ENCODE assay signal across 1 cellular context in the genomic region with DNA sequence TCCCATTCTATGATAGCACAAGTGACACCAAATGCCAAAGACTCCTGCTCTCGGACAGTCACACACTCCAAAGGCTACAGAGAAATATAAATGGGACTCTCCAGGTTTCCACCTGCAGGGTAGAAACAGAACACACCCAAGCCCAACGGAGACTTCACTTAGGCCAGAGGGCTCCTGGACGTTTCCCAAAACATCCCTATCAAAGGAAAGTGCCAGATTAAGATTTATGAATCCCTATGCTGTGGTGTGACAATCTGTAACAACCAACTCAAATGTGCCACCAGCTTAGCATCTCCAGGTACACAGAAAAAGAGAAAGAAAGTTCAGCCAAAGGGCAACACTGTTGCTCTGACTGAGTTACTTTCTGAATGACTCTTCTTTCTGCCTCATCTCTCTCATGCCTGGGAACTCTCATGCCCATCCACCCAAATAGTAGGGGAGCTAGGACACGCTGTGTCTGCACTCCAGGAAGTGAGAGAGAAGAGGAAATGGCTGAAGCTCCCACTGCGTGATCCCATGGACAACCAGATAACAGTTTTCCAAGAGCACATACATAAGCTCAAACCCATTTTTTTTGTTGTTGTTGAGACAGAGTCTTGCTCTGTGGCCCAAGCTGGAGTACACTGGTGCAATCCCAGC.
TF ChIP-seq lines count a peak whose summit lies in the region.

No MANE protein-coding gene starts in this region.

TF ChIP-seq in GM12878, 131 proteins besides CTCF, POLR2A, EP300 and RAD21 (continued from another document and continues in another):
- TF ChIP-seq, protein P1, sequence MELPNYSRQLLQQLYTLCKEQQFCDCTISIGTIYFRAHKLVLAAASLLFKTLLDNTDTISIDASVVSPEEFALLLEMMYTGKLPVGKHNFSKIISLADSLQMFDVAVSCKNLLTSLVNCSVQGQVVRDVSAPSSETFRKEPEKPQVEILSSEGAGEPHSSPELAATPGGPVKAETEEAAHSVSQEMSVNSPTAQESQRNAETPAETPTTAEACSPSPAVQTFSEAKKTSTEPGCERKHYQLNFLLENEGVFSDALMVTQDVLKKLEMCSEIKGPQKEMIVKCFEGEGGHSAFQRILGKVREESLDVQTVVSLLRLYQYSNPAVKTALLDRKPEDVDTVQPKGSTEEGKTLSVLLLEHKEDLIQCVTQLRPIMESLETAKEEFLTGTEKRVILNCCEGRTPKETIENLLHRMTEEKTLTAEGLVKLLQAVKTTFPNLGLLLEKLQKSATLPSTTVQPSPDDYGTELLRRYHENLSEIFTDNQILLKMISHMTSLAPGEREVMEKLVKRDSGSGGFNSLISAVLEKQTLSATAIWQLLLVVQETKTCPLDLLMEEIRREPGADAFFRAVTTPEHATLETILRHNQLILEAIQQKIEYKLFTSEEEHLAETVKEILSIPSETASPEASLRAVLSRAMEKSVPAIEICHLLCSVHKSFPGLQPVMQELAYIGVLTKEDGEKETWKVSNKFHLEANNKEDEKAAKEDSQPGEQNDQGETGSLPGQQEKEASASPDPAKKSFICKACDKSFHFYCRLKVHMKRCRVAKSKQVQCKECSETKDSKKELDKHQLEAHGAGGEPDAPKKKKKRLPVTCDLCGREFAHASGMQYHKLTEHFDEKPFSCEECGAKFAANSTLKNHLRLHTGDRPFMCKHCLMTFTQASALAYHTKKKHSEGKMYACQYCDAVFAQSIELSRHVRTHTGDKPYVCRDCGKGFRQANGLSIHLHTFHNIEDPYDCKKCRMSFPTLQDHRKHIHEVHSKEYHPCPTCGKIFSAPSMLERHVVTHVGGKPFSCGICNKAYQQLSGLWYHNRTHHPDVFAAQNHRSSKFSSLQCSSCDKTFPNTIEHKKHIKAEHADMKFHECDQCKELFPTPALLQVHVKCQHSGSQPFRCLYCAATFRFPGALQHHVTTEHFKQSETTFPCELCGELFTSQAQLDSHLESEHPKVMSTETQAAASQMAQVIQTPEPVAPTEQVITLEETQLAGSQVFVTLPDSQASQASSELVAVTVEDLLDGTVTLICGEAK (IDR thresholded peaks at IDR 0.05; ENCODE audit: borderline replicate concordance): no peak
- TF ChIP-seq FOXK2 (IDR thresholded peaks at IDR 0.05) (no peak), RAD51 (IDR thresholded peaks at IDR 0.05) (0 out of 2 replicates have a peak, but pooled peaks have one; percentile 25), CEBPB (IDR thresholded peaks at IDR 0.05; ENCODE audit: borderline replicate concordance in 1 of 2, low read depth in 2 of 2, low read length in 2 of 2) (peak in 1 of 2 experiments; percentile 73; a peak in 1 of 4 replicates), KDM1A (IDR thresholded peaks at IDR 0.05; ENCODE audit: borderline replicate concordance) (no peak), TARDBP (IDR thresholded peaks at IDR 0.05; ENCODE audit: borderline replicate concordance) (no peak), IKZF1 (conservative IDR thresholded peaks at IDR 0.05) (peak; percentile 95), BRCA1 (IDR thresholded peaks at IDR 0.05; ENCODE audit: low read depth, low read length) (no peak), STAT3 (IDR thresholded peaks at IDR 0.05; ENCODE audit: low read depth, low read length) (peak; percentile 95; the same call in 1 of the 2 replicates), HCFC1 (IDR thresholded peaks at IDR 0.05; ENCODE audit: low read length) (no peak), DPF2 (IDR thresholded peaks at IDR 0.05) (peak; percentile 96), CBX5 (IDR thresholded peaks at IDR 0.05; ENCODE audit: low read depth) (peak; percentile 29; the same call in 1 of the 2 replicates), CREM (IDR thresholded peaks at IDR 0.05; ENCODE audit: low read depth) (peak; percentile 93), PAX8 (IDR thresholded peaks at IDR 0.05) (no peak), PAX5 (IDR thresholded peaks at IDR 0.05; ENCODE audit: borderline replicate concordance, low read depth, low read length) (peak; percentile 91), BCL11A (IDR thresholded peaks at IDR 0.05; ENCODE audit: low read depth, low read length) (peak; percentile 91), CREB1 (IDR thresholded peaks at IDR 0.05; ENCODE audit: low read depth) (0 out of 2 replicates have a peak, but pooled peaks have one; percentile 59), TBL1XR1 (IDR thresholded peaks at IDR 0.05; ENCODE audit: low read depth, low read length) (peak; percentile 97), TCF3 (IDR thresholded peaks at IDR 0.05; ENCODE audit: borderline replicate concordance, insufficient read depth, low read depth, low read length) (peak; percentile 67; the same call in 1 of the 2 replicates), RUNX3 (IDR thresholded peaks at IDR 0.05; ENCODE audit: low read length) (peak; percentile 91), RELA (IDR thresholded peaks at IDR 0.05; ENCODE audit: borderline replicate concordance, partially characterized antibody) (peak; percentile 37), ZZZ3 (IDR thresholded peaks at IDR 0.05; ENCODE audit: control insufficient read depth, insufficient read length, low read depth) (no peak), ESRRA (IDR thresholded peaks at IDR 0.05; ENCODE audit: low read length) (no peak), SMC3 (IDR thresholded peaks at IDR 0.05; ENCODE audit: borderline replicate concordance, low read length) (peak; percentile 28; the same call in 1 of the 2 replicates), ATF7 (IDR thresholded peaks at IDR 0.05; ENCODE audit: low read depth) (peak; percentile 86), CBX3 (IDR thresholded peaks at IDR 0.05; ENCODE audit: borderline replicate concordance, low read depth) (no peak), EGR1 (IDR thresholded peaks at IDR 0.05; ENCODE audit: borderline replicate concordance in 1 of 2, low read depth in 2 of 2, low read length in 2 of 2) (no peak; a peak in 1 of 3 replicates), CHD1 (IDR thresholded peaks at IDR 0.05; ENCODE audit: low read depth, low read length) (no peak), SRF (IDR thresholded peaks at IDR 0.05; ENCODE audit: low read depth in 2 of 2, low read length in 2 of 2) (peak in 1 of 2 experiments; percentile 78; a peak in 2 of 4 replicates), NFXL1 (IDR thresholded peaks at IDR 0.05; ENCODE audit: borderline replicate concordance) (no peak)
- TF ChIP-seq, protein P2, sequence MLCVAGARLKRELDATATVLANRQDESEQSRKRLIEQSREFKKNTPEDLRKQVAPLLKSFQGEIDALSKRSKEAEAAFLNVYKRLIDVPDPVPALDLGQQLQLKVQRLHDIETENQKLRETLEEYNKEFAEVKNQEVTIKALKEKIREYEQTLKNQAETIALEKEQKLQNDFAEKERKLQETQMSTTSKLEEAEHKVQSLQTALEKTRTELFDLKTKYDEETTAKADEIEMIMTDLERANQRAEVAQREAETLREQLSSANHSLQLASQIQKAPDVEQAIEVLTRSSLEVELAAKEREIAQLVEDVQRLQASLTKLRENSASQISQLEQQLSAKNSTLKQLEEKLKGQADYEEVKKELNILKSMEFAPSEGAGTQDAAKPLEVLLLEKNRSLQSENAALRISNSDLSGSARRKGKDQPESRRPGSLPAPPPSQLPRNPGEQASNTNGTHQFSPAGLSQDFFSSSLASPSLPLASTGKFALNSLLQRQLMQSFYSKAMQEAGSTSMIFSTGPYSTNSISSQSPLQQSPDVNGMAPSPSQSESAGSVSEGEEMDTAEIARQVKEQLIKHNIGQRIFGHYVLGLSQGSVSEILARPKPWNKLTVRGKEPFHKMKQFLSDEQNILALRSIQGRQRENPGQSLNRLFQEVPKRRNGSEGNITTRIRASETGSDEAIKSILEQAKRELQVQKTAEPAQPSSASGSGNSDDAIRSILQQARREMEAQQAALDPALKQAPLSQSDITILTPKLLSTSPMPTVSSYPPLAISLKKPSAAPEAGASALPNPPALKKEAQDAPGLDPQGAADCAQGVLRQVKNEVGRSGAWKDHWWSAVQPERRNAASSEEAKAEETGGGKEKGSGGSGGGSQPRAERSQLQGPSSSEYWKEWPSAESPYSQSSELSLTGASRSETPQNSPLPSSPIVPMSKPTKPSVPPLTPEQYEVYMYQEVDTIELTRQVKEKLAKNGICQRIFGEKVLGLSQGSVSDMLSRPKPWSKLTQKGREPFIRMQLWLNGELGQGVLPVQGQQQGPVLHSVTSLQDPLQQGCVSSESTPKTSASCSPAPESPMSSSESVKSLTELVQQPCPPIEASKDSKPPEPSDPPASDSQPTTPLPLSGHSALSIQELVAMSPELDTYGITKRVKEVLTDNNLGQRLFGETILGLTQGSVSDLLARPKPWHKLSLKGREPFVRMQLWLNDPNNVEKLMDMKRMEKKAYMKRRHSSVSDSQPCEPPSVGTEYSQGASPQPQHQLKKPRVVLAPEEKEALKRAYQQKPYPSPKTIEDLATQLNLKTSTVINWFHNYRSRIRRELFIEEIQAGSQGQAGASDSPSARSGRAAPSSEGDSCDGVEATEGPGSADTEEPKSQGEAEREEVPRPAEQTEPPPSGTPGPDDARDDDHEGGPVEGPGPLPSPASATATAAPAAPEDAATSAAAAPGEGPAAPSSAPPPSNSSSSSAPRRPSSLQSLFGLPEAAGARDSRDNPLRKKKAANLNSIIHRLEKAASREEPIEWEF (IDR thresholded peaks at IDR 0.05; ENCODE audit: insufficient replicate concordance, low read depth, low read length): no peak
- TF ChIP-seq, protein P3, sequence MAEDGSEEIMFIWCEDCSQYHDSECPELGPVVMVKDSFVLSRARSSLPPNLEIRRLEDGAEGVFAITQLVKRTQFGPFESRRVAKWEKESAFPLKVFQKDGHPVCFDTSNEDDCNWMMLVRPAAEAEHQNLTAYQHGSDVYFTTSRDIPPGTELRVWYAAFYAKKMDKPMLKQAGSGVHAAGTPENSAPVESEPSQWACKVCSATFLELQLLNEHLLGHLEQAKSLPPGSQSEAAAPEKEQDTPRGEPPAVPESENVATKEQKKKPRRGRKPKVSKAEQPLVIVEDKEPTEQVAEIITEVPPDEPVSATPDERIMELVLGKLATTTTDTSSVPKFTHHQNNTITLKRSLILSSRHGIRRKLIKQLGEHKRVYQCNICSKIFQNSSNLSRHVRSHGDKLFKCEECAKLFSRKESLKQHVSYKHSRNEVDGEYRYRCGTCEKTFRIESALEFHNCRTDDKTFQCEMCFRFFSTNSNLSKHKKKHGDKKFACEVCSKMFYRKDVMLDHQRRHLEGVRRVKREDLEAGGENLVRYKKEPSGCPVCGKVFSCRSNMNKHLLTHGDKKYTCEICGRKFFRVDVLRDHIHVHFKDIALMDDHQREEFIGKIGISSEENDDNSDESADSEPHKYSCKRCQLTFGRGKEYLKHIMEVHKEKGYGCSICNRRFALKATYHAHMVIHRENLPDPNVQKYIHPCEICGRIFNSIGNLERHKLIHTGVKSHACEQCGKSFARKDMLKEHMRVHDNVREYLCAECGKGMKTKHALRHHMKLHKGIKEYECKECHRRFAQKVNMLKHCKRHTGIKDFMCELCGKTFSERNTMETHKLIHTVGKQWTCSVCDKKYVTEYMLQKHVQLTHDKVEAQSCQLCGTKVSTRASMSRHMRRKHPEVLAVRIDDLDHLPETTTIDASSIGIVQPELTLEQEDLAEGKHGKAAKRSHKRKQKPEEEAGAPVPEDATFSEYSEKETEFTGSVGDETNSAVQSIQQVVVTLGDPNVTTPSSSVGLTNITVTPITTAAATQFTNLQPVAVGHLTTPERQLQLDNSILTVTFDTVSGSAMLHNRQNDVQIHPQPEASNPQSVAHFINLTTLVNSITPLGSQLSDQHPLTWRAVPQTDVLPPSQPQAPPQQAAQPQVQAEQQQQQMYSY (CRISPR knock-in tag; IDR thresholded peaks at IDR 0.05): no peak
- TF ChIP-seq, protein P4, sequence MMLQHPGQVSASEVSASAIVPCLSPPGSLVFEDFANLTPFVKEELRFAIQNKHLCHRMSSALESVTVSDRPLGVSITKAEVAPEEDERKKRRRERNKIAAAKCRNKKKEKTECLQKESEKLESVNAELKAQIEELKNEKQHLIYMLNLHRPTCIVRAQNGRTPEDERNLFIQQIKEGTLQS (IDR thresholded peaks at IDR 0.05; ENCODE audit: borderline replicate concordance, extremely low read depth, low read depth, low read length): no peak
- TF ChIP-seq, protein P5, sequence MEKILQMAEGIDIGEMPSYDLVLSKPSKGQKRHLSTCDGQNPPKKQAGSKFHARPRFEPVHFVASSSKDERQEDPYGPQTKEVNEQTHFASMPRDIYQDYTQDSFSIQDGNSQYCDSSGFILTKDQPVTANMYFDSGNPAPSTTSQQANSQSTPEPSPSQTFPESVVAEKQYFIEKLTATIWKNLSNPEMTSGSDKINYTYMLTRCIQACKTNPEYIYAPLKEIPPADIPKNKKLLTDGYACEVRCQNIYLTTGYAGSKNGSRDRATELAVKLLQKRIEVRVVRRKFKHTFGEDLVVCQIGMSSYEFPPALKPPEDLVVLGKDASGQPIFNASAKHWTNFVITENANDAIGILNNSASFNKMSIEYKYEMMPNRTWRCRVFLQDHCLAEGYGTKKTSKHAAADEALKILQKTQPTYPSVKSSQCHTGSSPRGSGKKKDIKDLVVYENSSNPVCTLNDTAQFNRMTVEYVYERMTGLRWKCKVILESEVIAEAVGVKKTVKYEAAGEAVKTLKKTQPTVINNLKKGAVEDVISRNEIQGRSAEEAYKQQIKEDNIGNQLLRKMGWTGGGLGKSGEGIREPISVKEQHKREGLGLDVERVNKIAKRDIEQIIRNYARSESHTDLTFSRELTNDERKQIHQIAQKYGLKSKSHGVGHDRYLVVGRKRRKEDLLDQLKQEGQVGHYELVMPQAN (conservative IDR thresholded peaks at IDR 0.05): 0 out of 2 replicates have a peak, but pooled peaks have one; percentile 38
- TF ChIP-seq, protein P6, sequence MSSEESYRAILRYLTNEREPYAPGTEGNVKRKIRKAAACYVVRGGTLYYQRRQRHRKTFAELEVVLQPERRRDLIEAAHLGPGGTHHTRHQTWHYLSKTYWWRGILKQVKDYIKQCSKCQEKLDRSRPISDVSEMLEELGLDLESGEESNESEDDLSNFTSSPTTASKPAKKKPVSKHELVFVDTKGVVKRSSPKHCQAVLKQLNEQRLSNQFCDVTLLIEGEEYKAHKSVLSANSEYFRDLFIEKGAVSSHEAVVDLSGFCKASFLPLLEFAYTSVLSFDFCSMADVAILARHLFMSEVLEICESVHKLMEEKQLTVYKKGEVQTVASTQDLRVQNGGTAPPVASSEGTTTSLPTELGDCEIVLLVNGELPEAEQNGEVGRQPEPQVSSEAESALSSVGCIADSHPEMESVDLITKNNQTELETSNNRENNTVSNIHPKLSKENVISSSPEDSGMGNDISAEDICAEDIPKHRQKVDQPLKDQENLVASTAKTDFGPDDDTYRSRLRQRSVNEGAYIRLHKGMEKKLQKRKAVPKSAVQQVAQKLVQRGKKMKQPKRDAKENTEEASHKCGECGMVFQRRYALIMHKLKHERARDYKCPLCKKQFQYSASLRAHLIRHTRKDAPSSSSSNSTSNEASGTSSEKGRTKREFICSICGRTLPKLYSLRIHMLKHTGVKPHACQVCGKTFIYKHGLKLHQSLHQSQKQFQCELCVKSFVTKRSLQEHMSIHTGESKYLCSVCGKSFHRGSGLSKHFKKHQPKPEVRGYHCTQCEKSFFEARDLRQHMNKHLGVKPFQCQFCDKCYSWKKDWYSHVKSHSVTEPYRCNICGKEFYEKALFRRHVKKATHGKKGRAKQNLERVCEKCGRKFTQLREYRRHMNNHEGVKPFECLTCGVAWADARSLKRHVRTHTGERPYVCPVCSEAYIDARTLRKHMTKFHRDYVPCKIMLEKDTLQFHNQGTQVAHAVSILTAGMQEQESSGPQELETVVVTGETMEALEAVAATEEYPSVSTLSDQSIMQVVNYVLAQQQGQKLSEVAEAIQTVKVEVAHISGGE (CRISPR knock-in tag; IDR thresholded peaks at IDR 0.05): no peak
